3 cellular contexts compared by ENCODE assay signal in the genomic region with DNA sequence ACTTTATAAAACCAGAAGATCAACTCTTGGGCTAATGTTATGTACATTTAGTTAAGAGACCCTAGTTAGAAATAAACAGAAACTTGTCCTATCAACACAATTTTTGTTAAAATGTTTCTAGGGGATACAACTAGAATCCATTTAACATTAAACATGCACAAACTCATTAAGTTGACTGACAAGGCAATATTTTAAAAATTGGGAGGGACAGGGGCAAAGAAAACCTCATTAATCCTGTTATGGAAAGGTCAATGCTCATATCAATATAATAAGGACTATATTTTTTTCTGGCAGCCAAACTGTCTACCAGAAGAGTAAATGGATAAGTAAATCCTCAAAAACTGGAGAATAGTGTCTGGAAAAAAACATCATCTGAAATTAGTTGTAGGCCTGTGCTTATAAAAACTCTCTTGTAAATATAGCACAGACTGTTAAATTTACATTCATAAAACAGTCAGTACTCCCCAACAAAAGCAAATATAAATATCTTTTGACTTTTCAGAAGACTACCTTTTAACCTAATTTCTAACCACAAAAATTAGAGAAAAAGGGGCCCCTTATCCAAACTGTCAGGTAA.
TF ChIP-seq lines count a peak whose summit lies in the region.

No MANE protein-coding gene starts in this region.

TF ChIP-seq in A549, 52 proteins besides CTCF, POLR2A, EP300 and RAD21 (continued from another document):
- TF ChIP-seq USF2 (IDR thresholded peaks at IDR 0.05) (no peak), SMC3 (IDR thresholded peaks at IDR 0.05) (no peak), MAZ (IDR thresholded peaks at IDR 0.05; ENCODE audit: borderline replicate concordance, low read depth, low read length) (no peak), ZNF302 (CRISPR knock-in tag; IDR thresholded peaks at IDR 0.05) (no peak), E2F6 (IDR thresholded peaks at IDR 0.05; ENCODE audit: borderline replicate concordance, low read depth) (no peak), FOXS1 (CRISPR knock-in tag; IDR thresholded peaks at IDR 0.05) (no peak), ESRRA (IDR thresholded peaks at IDR 0.05; ENCODE audit: borderline replicate concordance, low read length) (no peak), JUN (IDR thresholded peaks at IDR 0.05) (no peak), KDM1A (IDR thresholded peaks at IDR 0.05; ENCODE audit: low read depth) (no peak), FOSB (CRISPR knock-in tag; IDR thresholded peaks at IDR 0.05) (no peak), MYC (IDR thresholded peaks at IDR 0.05; ENCODE audit: borderline replicate concordance, low read length) (no peak), TP53 (CRISPR knock-in tag; IDR thresholded peaks at IDR 0.05) (no peak), BHLHE40 (IDR thresholded peaks at IDR 0.05; ENCODE audit: low read depth, low read length) (no peak), JUNB (IDR thresholded peaks at IDR 0.05) (no peak)
- TF ChIP-seq, protein P1, sequence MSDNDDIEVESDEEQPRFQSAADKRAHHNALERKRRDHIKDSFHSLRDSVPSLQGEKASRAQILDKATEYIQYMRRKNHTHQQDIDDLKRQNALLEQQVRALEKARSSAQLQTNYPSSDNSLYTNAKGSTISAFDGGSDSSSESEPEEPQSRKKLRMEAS (IDR thresholded peaks at IDR 0.05): no peak

TF ChIP-seq in HEK293T, 16 proteins besides CTCF, POLR2A, EP300 and RAD21 (continued from another document):
- TF ChIP-seq PKNOX1 (IDR thresholded peaks at IDR 0.05): peak; percentile 80
- no peak for TF ChIP-seq ARNT (IDR thresholded peaks at IDR 0.05)
TF ChIP-seq in HEK293T: peak in this region for 1.

TF ChIP-seq in K562, 482 proteins besides CTCF, POLR2A, EP300 and RAD21 (continued from another document):
- 0 out of 2 replicates have a peak, but pooled peaks have one; percentile 9 for TF ChIP-seq AFF4 (CRISPR knock-in tag; IDR thresholded peaks at IDR 0.05)
- no peak for TF ChIP-seq RFX7 (CRISPR knock-in tag; IDR thresholded peaks at IDR 0.05)
- TF ChIP-seq POLR2G (IDR thresholded peaks at IDR 0.05; ENCODE audit: low read depth, low read length): 0 out of 2 replicates have a peak, but pooled peaks have one; percentile 19
- 0 out of 2 replicates have a peak, but pooled peaks have one; percentile 25 for TF ChIP-seq HNRNPL (IDR thresholded peaks at IDR 0.05; ENCODE audit: low read depth, low read length)
- no peak for TF ChIP-seq PBX2 (CRISPR knock-in tag; IDR thresholded peaks at IDR 0.05; ENCODE audit: low read depth)
- peak; percentile 51; the same call in 1 of the 2 replicates for TF ChIP-seq PBX2 (tag; conservative IDR thresholded peaks at IDR 0.05; ENCODE audit: low read depth)
- no peak for TF ChIP-seq FOXK2 (conservative IDR thresholded peaks at IDR 0.05 in 1 of 2, IDR thresholded peaks at IDR 0.05 in 1 of 2; ENCODE audit: low read depth in 2 of 2)
- no peak for TF ChIP-seq ZNF586 (CRISPR knock-in tag; conservative IDR thresholded peaks at IDR 0.05)
